1 cellular context compared by ENCODE assay signal in genomic region chr11:961921-962320, GRCh38.
TF ChIP-seq lines count a peak whose summit lies in the region.

No MANE protein-coding gene starts in this region.

TF ChIP-seq in SK-N-SH treated with all-trans-retinoic acid at 6 μM for 48 hours, 23 proteins besides CTCF, POLR2A, EP300 and RAD21 (continued from another document):
- no peak for TF ChIP-seq ZFP30 (CRISPR knock-in tag; IDR thresholded peaks at IDR 0.05)
- TF ChIP-seq CSDC2 (CRISPR knock-in tag; IDR thresholded peaks at IDR 0.05), result no peak
- no peak for TF ChIP-seq CSRNP3 (CRISPR knock-in tag; IDR thresholded peaks at IDR 0.05)
- no peak for TF ChIP-seq TOX (CRISPR knock-in tag; IDR thresholded peaks at IDR 0.05; ENCODE audit: borderline replicate concordance)
- no peak for TF ChIP-seq ARNTL (CRISPR knock-in tag; IDR thresholded peaks at IDR 0.05; ENCODE audit: borderline replicate concordance, low read depth)
- no peak for TF ChIP-seq TSHZ2 (CRISPR knock-in tag; IDR thresholded peaks at IDR 0.05)
